Comparison of ENCODE assay signal across 12 cellular contexts in the genomic region with DNA sequence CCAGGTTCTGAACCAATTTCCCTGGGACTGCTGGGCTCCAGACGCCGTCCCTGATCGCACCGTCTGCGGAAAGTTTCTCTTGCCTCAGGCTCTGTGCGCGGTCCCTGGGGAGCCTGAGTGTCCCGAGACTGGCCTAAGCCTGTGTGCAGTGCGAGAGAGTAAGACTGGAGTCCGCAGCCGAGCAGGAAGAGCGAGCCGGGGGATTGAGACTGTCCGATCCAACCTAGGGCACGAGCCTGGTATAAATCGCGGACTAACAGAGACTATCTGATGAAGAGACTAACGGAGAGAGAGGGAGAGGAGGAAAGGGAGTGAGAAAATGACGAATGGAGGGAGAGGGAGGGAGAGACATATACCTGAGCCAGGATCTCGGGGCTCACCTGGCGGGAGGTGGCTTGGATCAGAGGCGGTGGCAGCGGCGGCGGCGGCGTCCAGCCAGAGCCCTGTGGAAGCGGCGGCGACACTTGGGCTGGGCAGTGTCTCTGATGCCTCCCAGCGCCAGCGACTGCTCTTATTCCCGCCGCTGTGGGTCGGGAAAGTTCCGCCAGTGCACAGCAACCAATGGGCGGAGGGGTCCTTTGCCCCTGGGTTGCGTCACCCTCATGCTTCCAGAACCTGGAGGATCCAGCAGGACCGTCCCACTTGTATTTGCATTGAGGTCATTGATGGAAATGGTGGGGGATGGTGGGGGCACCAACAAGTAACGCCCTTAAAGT. TPM values are rescaled to one million over a fixed set of nuclear protein-coding genes. Genes with fewer than 3 reads are reported as not detected.
DNase-seq lines count a peak whose midpoint lies in the region; ATAC-seq and TF ChIP-seq lines count a peak whose summit lies in the region.
"Had no signal": no experiment of that assay in that cellular context is flagged by ENCODE, and none has a peak within 500 bp of the region (broad histone marks: within the 10 kb centered on the region; RNA-seq: fewer than 3 reads in every experiment).

A gene with protein sequence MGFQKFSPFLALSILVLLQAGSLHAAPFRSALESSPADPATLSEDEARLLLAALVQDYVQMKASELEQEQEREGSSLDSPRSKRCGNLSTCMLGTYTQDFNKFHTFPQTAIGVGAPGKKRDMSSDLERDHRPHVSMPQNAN (minus strand): TSS at position 487 of the 716 bp plus-strand sequence. CDS start 1,159 bp downstream, outside the sequence.

- CTCF ChIA-PET in WTC11 (lab: Charles Lee), result interaction anchor here (0.9 to 5.3 kb wide), 8 partner anchors 35 to 219 kb away, joined by 3 to 116 read pairs (median 14); a partner anchor contains a TSS

- no peaks in the 10 kb centered on the region for H3K36me3 Mint-ChIP-seq in WTC11

- H3K4me1 Mint-ChIP-seq in WTC11, result peaks cover 52% of the 10 kb centered on the region

- H3K4me3 ChIP-seq in left ventricle myocardium inferior (peak within 1 kb of the TSS; percentile 32), right atrium auricular region (peak within 1 kb of the TSS in 1 of 2 donors; percentile 18), thyroid gland (replicated peaks in 1 of 3) (no peak within 1 kb of the TSS), Peyer's patch (no peak within 1 kb of the TSS)

- TF ChIP-seq POLR2A in thyroid gland (IDR thresholded peaks at IDR 0.05) (no peak), Peyer's patch (IDR thresholded peaks at IDR 0.05) (no peak)

- no peaks in the 10 kb centered on the region for H3K9me3 Mint-ChIP-seq in WTC11

- intact Hi-C loops in left ventricle myocardium inferior (cut with micrococcal nuclease), result no loop called here
- intact Hi-C loops in thyroid gland (cut with DNase I), result loop anchor here (10.0 kb wide), 1 partner anchor 103 kb away; a partner anchor contains a TSS

- POLR2A ChIA-PET in WTC11 (lab: Charles Lee), result interaction anchor here (0.7 kb wide), 1 partner anchor 25 kb away, joined by 9 read pairs; no protein-coding TSS in a partner anchor

- 6 to 8% methylated on average over 37 of the region's 40 CpGs for WGBS in thyroid gland, 2 donors

- H3K4me1 ChIP-seq in left ventricle myocardium inferior, result peaks cover 34% of the 10 kb centered on the region
- H3K4me1 ChIP-seq in right atrium auricular region, result peaks cover 0 to 41% of the 10 kb centered on the region in 2 donors
- peaks cover 9 to 27% of the 10 kb centered on the region in 2 donors for H3K4me1 ChIP-seq in thyroid gland
- H3K4me1 ChIP-seq in Peyer's patch, result peaks cover 0 to 21% (median 15%) of the 10 kb centered on the region in 4 donors

- no peaks in the 10 kb centered on the region for H3K9me3 ChIP-seq in left ventricle myocardium inferior (replicated peaks)
- H3K9me3 ChIP-seq in right atrium auricular region, result no peaks in the 10 kb centered on the region
- no peaks in the 10 kb centered on the region for H3K9me3 ChIP-seq in thyroid gland
- H3K9me3 ChIP-seq in Peyer's patch, result no peaks in the 10 kb centered on the region

- H3K36me3 ChIP-seq in left ventricle myocardium inferior, result no peaks in the 10 kb centered on the region
- no peaks in the 10 kb centered on the region for H3K36me3 ChIP-seq in right atrium auricular region
- no peaks in the 10 kb centered on the region for H3K36me3 ChIP-seq in thyroid gland
- no peaks in the 10 kb centered on the region for H3K36me3 ChIP-seq in Peyer's patch

- DNase-seq in left ventricle myocardium inferior (no peak), right atrium auricular region (ENCODE audit: low spot score) (no peak), WTC11 (ENCODE audit: low spot score) (peak; percentile 67), iPS-NIHi7 (ENCODE audit: extremely low spot score) (peak; percentile 27), thyroid gland (peak in 1 of 2 donors; percentile 7), Peyer's patch (no peak), cerebellum (ENCODE audit: low spot score) (no peak)
- DNase-seq in activated effector memory CD4-positive, alpha-beta T cell treated with Interleukin-2 at 50 U/mL for 16 hours, result no peak
- DNase-seq: midbrain had no signal

- peak; percentile 3; the same call in 1 of the 2 replicates for ATAC-seq in WTC11

- H3K27ac Mint-ChIP-seq in WTC11, result no peak within 1 kb of the TSS

- H3K4me3 Mint-ChIP-seq in WTC11, result peak within 1 kb of the TSS; percentile 71

- H3K27me3 ChIP-seq in left ventricle myocardium inferior (ENCODE audit: low read depth), result peaks cover 100% of the 10 kb centered on the region
- peaks cover 22 to 35% of the 10 kb centered on the region in 2 donors for H3K27me3 ChIP-seq in right atrium auricular region
- H3K27me3 ChIP-seq in thyroid gland, result peaks cover 24% of the 10 kb centered on the region
- H3K27me3 ChIP-seq in Peyer's patch, result peaks cover 0 to 20% of the 10 kb centered on the region in 2 donors

- TF ChIP-seq CTCF in left ventricle myocardium inferior (IDR thresholded peaks at IDR 0.05; ENCODE audit: borderline replicate concordance), result no peak
- no peak for TF ChIP-seq CTCF in right atrium auricular region (IDR thresholded peaks at IDR 0.05)
- TF ChIP-seq CTCF in WTC11 (IDR thresholded peaks at IDR 0.05), result no peak
- no peak for TF ChIP-seq CTCF in thyroid gland (IDR thresholded peaks at IDR 0.05)
- no peak for TF ChIP-seq CTCF in Peyer's patch (IDR thresholded peaks at IDR 0.05)

- H3K27ac ChIP-seq in left ventricle myocardium inferior (replicated peaks) (no peak within 1 kb of the TSS), right atrium auricular region (no peak within 1 kb of the TSS), thyroid gland (no peak within 1 kb of the TSS), Peyer's patch (no peak within 1 kb of the TSS)

- H3K27me3 Mint-ChIP-seq in WTC11 (ENCODE audit: low read depth), result peaks cover 95% of the 10 kb centered on the region

TF ChIP-seq in WTC11, 78 proteins besides CTCF, POLR2A, EP300 and RAD21:
- no peak for TF ChIP-seq IRF2 (CRISPR knock-in tag; IDR thresholded peaks at IDR 0.05; ENCODE audit: borderline replicate concordance, low read depth)
- TF ChIP-seq, protein P1, sequence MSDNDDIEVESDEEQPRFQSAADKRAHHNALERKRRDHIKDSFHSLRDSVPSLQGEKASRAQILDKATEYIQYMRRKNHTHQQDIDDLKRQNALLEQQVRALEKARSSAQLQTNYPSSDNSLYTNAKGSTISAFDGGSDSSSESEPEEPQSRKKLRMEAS (CRISPR knock-in tag; IDR thresholded peaks at IDR 0.05), result peak; percentile 29; the same call in 1 of the 2 replicates
- no peak for TF ChIP-seq ZNF121 (CRISPR knock-in tag; IDR thresholded peaks at IDR 0.05)
- TF ChIP-seq, protein P2, sequence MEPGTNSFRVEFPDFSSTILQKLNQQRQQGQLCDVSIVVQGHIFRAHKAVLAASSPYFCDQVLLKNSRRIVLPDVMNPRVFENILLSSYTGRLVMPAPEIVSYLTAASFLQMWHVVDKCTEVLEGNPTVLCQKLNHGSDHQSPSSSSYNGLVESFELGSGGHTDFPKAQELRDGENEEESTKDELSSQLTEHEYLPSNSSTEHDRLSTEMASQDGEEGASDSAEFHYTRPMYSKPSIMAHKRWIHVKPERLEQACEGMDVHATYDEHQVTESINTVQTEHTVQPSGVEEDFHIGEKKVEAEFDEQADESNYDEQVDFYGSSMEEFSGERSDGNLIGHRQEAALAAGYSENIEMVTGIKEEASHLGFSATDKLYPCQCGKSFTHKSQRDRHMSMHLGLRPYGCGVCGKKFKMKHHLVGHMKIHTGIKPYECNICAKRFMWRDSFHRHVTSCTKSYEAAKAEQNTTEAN (CRISPR knock-in tag; IDR thresholded peaks at IDR 0.05), result no peak

RNA-seq across cellular contexts. Expression of the gene that starts here (rescaled TPM):
- not detected for total RNA-seq in left ventricle myocardium inferior
- total RNA-seq in right atrium auricular region, result not detected
- total RNA-seq in WTC11 (2021), result 0.41 to 0.62 TPM (median 0.42 TPM) in 3 replicates
- 100 to 1,000 TPM in 2 of 4 donors, 10 to 100 TPM in 1, not detected in 1; 50.7 to 970 (median 569) TPM for total RNA-seq in thyroid gland
- total RNA-seq in Peyer's patch, result not detected
- total RNA-seq in cerebellum, result 3.1 TPM
- total RNA-seq: activated CD8-positive, alpha-beta memory T cell treated with anti-CD3 and anti-CD28 coated beads for 36 hours; Daoy; RPMI7951 had no signal

Comparison
In these comparisons a context has a peak if more than half of its experiments do, and no peak if none do; other contexts are left out.
1. Peak in DNase-seq and ATAC-seq in WTC11; RNA of the gene not detected or under 1 TPM.